ENCODE assay signal across 13 cellular contexts in genomic region chr7:21616796-21617436, GRCh38.
DNase-seq lines count a peak whose midpoint lies in the region; ATAC-seq and TF ChIP-seq lines count a peak whose summit lies in the region.
"Had no signal": no experiment of that assay in that cellular context is flagged by ENCODE, and none has a peak within 500 bp of the region (broad histone marks: within the 10 kb centered on the region; RNA-seq: fewer than 3 reads in every experiment).

No MANE protein-coding gene starts in this region.

- DNase-seq in Caki2 (ENCODE audit: low read depth) (peak; percentile 84), M059J (ENCODE audit: low read depth) (peak; percentile 93), choroid plexus epithelial cell (ENCODE audit: low read depth) (peak; percentile 85), mesendoderm (peak; percentile 89), NCI-H774 (lab: John Stamatoyannopoulos, UW) (no peak), globus pallidus (ENCODE audit: low spot score) (no peak)
- DNase-seq in activated CD8-positive, alpha-beta T cell treated with anti-CD3 and anti-CD28 coated beads for 36 hours = no peak
- DNase-seq in effector memory CD8-positive, alpha-beta T cell = no peak
- DNase-seq: colonic mucosa; NCI-H1694; stimulated activated CD4-positive, alpha-beta T cell treated with anti-CD3 and anti-CD28 coated beads, Interleukin-15, amount 100 ng/mL, for 24 hours had no signal

- no peak overlapping the region for H2BK15ac ChIP-seq in mesendoderm (replicated peaks; ENCODE audit: low read depth)

- no peaks in the 10 kb centered on the region for H3K79me1 ChIP-seq in mesendoderm (ENCODE audit: low read length)

- H3K4me3 ChIP-seq in choroid plexus epithelial cell (ENCODE audit: low read depth, low read length) (no peak overlapping the region), mesendoderm (ENCODE audit: low read length) (no peak overlapping the region)
- H3K4me3 ChIP-seq: BLaER1 treated with 17β-estradiol and CSF1 and Interleukin-3, amounts not matched to agents 10 nM and 100 nM; colonic mucosa had no signal

- no peaks in the 10 kb centered on the region for H3K27me3 Mint-ChIP-seq in activated CD8-positive, alpha-beta T cell treated with anti-CD3 and anti-CD28 coated beads for 36 hours
- peaks cover 17 to 30% of the 10 kb centered on the region in 2 donors for H3K27me3 Mint-ChIP-seq in effector memory CD8-positive, alpha-beta T cell

- H3K36me3 Mint-ChIP-seq in activated CD8-positive, alpha-beta T cell treated with anti-CD3 and anti-CD28 coated beads for 36 hours (ENCODE audit: low read depth) = no peaks in the 10 kb centered on the region
- H3K36me3 Mint-ChIP-seq in effector memory CD8-positive, alpha-beta T cell (ENCODE audit: insufficient read depth) = no peaks in the 10 kb centered on the region

- peak overlapping the region; percentile 30 for H3K18ac ChIP-seq in mesendoderm (ENCODE audit: low read length)

- in situ Hi-C loops in Caki2 (cut with HindIII; ENCODE audit: low pct_unique_long_range_greater_than_20kb, low sequenced_read_pairs) = no loop called here

- no peak overlapping the region for H2BK5ac ChIP-seq in mesendoderm (ENCODE audit: low read length)

- no peak overlapping the region for H3K9ac ChIP-seq in mesendoderm (ENCODE audit: low read length)
- H3K9ac ChIP-seq: BLaER1 treated with 17β-estradiol and CSF1 and Interleukin-3, amounts not matched to agents 10 nM and 100 nM had no signal

- no peak overlapping the region for H4K5ac ChIP-seq in mesendoderm (ENCODE audit: low read length)

- no peak overlapping the region for H3K4me3 Mint-ChIP-seq in activated CD8-positive, alpha-beta T cell treated with anti-CD3 and anti-CD28 coated beads for 36 hours
- no peak overlapping the region for H3K4me3 Mint-ChIP-seq in effector memory CD8-positive, alpha-beta T cell
- H3K4me3 Mint-ChIP-seq: nephron had no signal

- no peak overlapping the region for H2BK120ac ChIP-seq in mesendoderm (ENCODE audit: low read depth, low read length)

- ATAC-seq in activated CD8-positive, alpha-beta T cell treated with anti-CD3 and anti-CD28 coated beads for 36 hours = no peak
- ATAC-seq in effector memory CD8-positive, alpha-beta T cell (replicated peaks) = no peak

- H4K8ac ChIP-seq in mesendoderm (ENCODE audit: low read depth, low read length) = no peak overlapping the region

- no CpG with 5 or more reads among the region's 7 CpGs for WGBS in mesendoderm (ENCODE audit: extremely low coverage, insufficient coverage, low lambda C conversion rate)

- no peak overlapping the region for H3K4me2 ChIP-seq in mesendoderm (ENCODE audit: low read length)
- H3K4me2 ChIP-seq: BLaER1 treated with 17β-estradiol and CSF1 and Interleukin-3, amounts not matched to agents 10 nM and 100 nM had no signal

- no peak overlapping the region for H3K4ac ChIP-seq in mesendoderm (ENCODE audit: low read depth, low read length)

- H2AK5ac ChIP-seq in mesendoderm (ENCODE audit: low read length) = no peak overlapping the region

- no peak overlapping the region for H3K56ac ChIP-seq in mesendoderm (ENCODE audit: low read length)

- no peaks in the 10 kb centered on the region for H3K4me1 ChIP-seq in mesendoderm (ENCODE audit: control insufficient read depth, low read depth, low read length)
- H3K4me1 ChIP-seq: BLaER1 treated with 17β-estradiol and CSF1 and Interleukin-3, amounts not matched to agents 10 nM and 100 nM; colonic mucosa had no signal

- H3K27me3 ChIP-seq in mesendoderm (ENCODE audit: insufficient read depth, low read length, poor library complexity) = no peaks in the 10 kb centered on the region
- H3K27me3 ChIP-seq: BLaER1 treated with 17β-estradiol and CSF1 and Interleukin-3, amounts not matched to agents 10 nM and 100 nM; colonic mucosa had no signal

- no peaks in the 10 kb centered on the region for H3K4me1 Mint-ChIP-seq in activated CD8-positive, alpha-beta T cell treated with anti-CD3 and anti-CD28 coated beads for 36 hours (ENCODE audit: low read depth)
- no peaks in the 10 kb centered on the region for H3K4me1 Mint-ChIP-seq in effector memory CD8-positive, alpha-beta T cell (ENCODE audit: low read depth in 2 of 2)
- H3K4me1 Mint-ChIP-seq: nephron had no signal

- CTCF ChIA-PET in activated CD8-positive, alpha-beta T cell treated with anti-CD3 and anti-CD28 coated beads for 36 hours (lab: Charles Lee) = no interaction called here

- no peaks in the 10 kb centered on the region for H3K36me3 ChIP-seq in mesendoderm (ENCODE audit: control insufficient read depth, insufficient read depth, low read length)
- H3K36me3 ChIP-seq: BLaER1 treated with 17β-estradiol and CSF1 and Interleukin-3, amounts not matched to agents 10 nM and 100 nM; colonic mucosa had no signal

- intact Hi-C loops in activated CD8-positive, alpha-beta T cell treated with anti-CD3 and anti-CD28 coated beads for 36 hours (cut with micrococcal nuclease) = no loop called here

- H3K27ac Mint-ChIP-seq in activated CD8-positive, alpha-beta T cell treated with anti-CD3 and anti-CD28 coated beads for 36 hours = no peak overlapping the region
- no peak overlapping the region for H3K27ac Mint-ChIP-seq in effector memory CD8-positive, alpha-beta T cell
- H3K27ac Mint-ChIP-seq: nephron had no signal

- no peak overlapping the region for H3K27ac ChIP-seq in mesendoderm (ENCODE audit: low read depth, low read length)
- H3K27ac ChIP-seq: BLaER1 treated with 17β-estradiol and CSF1 and Interleukin-3, amounts not matched to agents 10 nM and 100 nM; colonic mucosa had no signal

- POLR2A ChIA-PET in activated CD8-positive, alpha-beta T cell treated with anti-CD3 and anti-CD28 coated beads for 36 hours (lab: Charles Lee) = no interaction called here

- H3K23ac ChIP-seq in mesendoderm (ENCODE audit: low read length) = no peak overlapping the region

- no peaks in the 10 kb centered on the region for H3K9me3 Mint-ChIP-seq in activated CD8-positive, alpha-beta T cell treated with anti-CD3 and anti-CD28 coated beads for 36 hours
- no peaks in the 10 kb centered on the region for H3K9me3 Mint-ChIP-seq in effector memory CD8-positive, alpha-beta T cell

- H3K79me2 ChIP-seq in mesendoderm (ENCODE audit: control insufficient read depth, insufficient read depth, low read length) = no peaks in the 10 kb centered on the region

- TF ChIP-seq CTCF in choroid plexus epithelial cell (conservative IDR thresholded peaks at IDR 0.05; ENCODE audit: low read depth, low read length) = no peak
- no peak for TF ChIP-seq CTCF in activated CD8-positive, alpha-beta T cell treated with anti-CD3 and anti-CD28 coated beads for 36 hours (IDR thresholded peaks at IDR 0.05)

Comparison
In these comparisons a context has a peak if more than half of its experiments do, and no peak if none do; other contexts are left out.
1. DNase-seq: peak in Caki2 (single experiment), M059J (single experiment), choroid plexus epithelial cell (single experiment) and mesendoderm (single experiment); none in activated CD8-positive, alpha-beta T cell treated with anti-CD3 and anti-CD28 coated beads for 36 hours (single experiment), NCI-H774 (single experiment), effector memory CD8-positive, alpha-beta T cell (0 of 3) and globus pallidus (single experiment).